Comparison of ENCODE assay signal across 8 cellular contexts in the genomic region with DNA sequence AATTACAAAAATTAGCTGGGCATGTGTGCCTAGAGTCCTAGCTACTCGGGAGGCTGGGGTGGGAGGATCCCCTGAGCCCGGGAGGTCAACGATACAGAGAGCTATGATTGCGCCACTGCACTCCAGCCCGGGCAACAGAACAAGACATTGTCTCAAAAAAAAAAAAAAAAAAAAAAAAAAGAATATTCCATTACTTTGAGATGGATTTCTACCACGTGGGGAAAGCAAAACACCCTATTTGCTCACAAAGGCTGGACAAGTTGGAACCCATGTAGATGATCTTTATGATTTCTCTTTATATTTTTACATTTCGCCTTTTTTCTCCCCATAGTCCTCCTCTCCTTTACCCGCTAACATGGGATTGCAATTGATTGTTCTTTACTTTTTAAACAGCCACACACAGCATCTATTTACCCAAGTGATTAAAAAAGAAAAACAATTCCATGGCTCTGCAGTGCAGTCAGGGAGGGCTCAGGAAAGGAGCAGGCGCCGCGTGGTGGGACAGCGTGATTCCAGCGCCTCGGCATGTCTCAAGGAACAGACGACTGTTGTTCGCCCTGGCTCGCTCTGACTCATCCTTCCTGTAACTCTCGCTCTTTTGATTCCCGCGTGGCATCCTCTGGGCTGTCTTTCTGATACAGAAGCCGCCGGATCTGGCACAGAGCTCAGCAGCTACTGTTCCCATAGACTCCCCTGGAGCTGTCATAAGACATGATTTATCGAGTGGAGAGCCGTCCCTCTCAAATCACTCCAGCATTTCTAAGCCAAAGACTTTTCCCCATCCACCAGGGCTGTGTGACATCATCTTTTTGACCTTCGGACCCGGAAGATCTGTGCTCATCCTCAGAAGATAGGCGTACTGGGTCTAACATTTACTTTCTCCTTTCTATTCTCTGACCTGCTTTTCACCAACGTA.
A peak's percentile ranks its signal among the peaks of the same experiment; 100 is the strongest.
DNase-seq lines count a peak whose midpoint lies in the region; ATAC-seq, FAIRE-seq and TF ChIP-seq lines count a peak whose summit lies in the region.

No MANE protein-coding gene starts in this region.

- H3K4me1 ChIP-seq in osteoblast (ENCODE audit: insufficient read depth, low read length), result peaks cover 26% of the 10 kb centered on the region
- no peaks in the 10 kb centered on the region for H3K4me1 ChIP-seq in effector memory CD4-positive, alpha-beta T cell (ENCODE audit: control insufficient read depth, insufficient read depth, low read length, poor library complexity, severe bottlenecking)
- no peaks in the 10 kb centered on the region for H3K4me1 ChIP-seq in naive thymus-derived CD4-positive, alpha-beta T cell (ENCODE audit: control insufficient read depth in 2 of 2, insufficient read depth in 2 of 2, low read length in 2 of 2)

- DNase-seq in DMS53 treated with DMSO at 0.1 percent for 48 hours (lab: John Stamatoyannopoulos, UW; ENCODE audit: unreplicated experiment) (peak; percentile 89), SK-MEL-5 (ENCODE audit: low read depth, low spot score) (peak; percentile 99), frontal cortex (ENCODE audit: low spot score in 2 of 2) (peak; percentile 26 to 75), osteoblast (ENCODE audit: insufficient read length, low spot score, missing footprints) (peak; percentile 91)
- DNase-seq in effector memory CD4-positive, alpha-beta T cell, result no peak
- no peak for DNase-seq in naive thymus-derived CD4-positive, alpha-beta T cell

- no peak overlapping the region for H3K4me3 Mint-ChIP-seq in naive thymus-derived CD4-positive, alpha-beta T cell

- H3K27ac Mint-ChIP-seq in naive thymus-derived CD4-positive, alpha-beta T cell, result no peak overlapping the region

- POLR2A ChIA-PET in naive thymus-derived CD4-positive, alpha-beta T cell (lab: Charles Lee), result no interaction called here

- H4K20me1 ChIP-seq in osteoblast (ENCODE audit: insufficient read depth, low read length), result no peaks in the 10 kb centered on the region

- peaks cover 0 to 11% (median 0%) of the 10 kb centered on the region in 5 donors for H3K36me3 Mint-ChIP-seq in naive thymus-derived CD4-positive, alpha-beta T cell

- no peak for TF ChIP-seq CTCF in osteoblast (IDR thresholded peaks at IDR 0.05; ENCODE audit: extremely low read depth, low read depth, low read length)

- H3K9me3 ChIP-seq in osteoblast (ENCODE audit: low read depth, low read length), result no peaks in the 10 kb centered on the region
- H3K9me3 ChIP-seq in effector memory CD4-positive, alpha-beta T cell (ENCODE audit: control insufficient read depth, low read length), result no peaks in the 10 kb centered on the region
- no peaks in the 10 kb centered on the region for H3K9me3 ChIP-seq in naive thymus-derived CD4-positive, alpha-beta T cell (ENCODE audit: control insufficient read depth in 2 of 3, low read length in 3 of 3)

- CTCF ChIA-PET in naive thymus-derived CD4-positive, alpha-beta T cell (lab: Charles Lee), result no interaction called here

- ATAC-seq in GM21528 (IDR thresholded peaks at IDR 0.05; ENCODE audit: low FRiP score, unreplicated experiment), result no peak
- ATAC-seq in naive thymus-derived CD4-positive, alpha-beta T cell, result no peak
- ATAC-seq in HG03135 (IDR thresholded peaks at IDR 0.05; ENCODE audit: unreplicated experiment), result no peak

- intact Hi-C loops in naive thymus-derived CD4-positive, alpha-beta T cell (cut with micrococcal nuclease), result no loop called here

- peak overlapping the region; percentile 56 for H3K27ac ChIP-seq in osteoblast (ENCODE audit: low read depth, low read length)
- no peak overlapping the region for H3K27ac ChIP-seq in effector memory CD4-positive, alpha-beta T cell (ENCODE audit: insufficient read depth, low read length, poor library complexity, severe bottlenecking)
- H3K27ac ChIP-seq in naive thymus-derived CD4-positive, alpha-beta T cell (ENCODE audit: low read depth, low read length), result no peak overlapping the region

- H3K36me3 ChIP-seq in osteoblast (ENCODE audit: insufficient read depth, low read length), result no peaks in the 10 kb centered on the region
- H3K36me3 ChIP-seq in effector memory CD4-positive, alpha-beta T cell (ENCODE audit: control insufficient read depth, insufficient read depth, low read length), result no peaks in the 10 kb centered on the region
- H3K36me3 ChIP-seq in naive thymus-derived CD4-positive, alpha-beta T cell (ENCODE audit: control insufficient read depth in 2 of 3, insufficient read depth in 3 of 3, low read length in 3 of 3), result no peaks in the 10 kb centered on the region

- FAIRE-seq in frontal cortex (lab: Jason Lieb, UNC), result no peak

- H3K27me3 Mint-ChIP-seq in naive thymus-derived CD4-positive, alpha-beta T cell, result peaks cover 27 to 49% (median 46%) of the 10 kb centered on the region in 5 donors

- peak overlapping the region; percentile 78 for H3K4me2 ChIP-seq in osteoblast (ENCODE audit: insufficient read depth, low read length)

- peaks cover 0 to 12% (median 0%) of the 10 kb centered on the region in 7 donors for H3K4me1 Mint-ChIP-seq in naive thymus-derived CD4-positive, alpha-beta T cell

- H2AFZ ChIP-seq in osteoblast (ENCODE audit: low read length), result peak overlapping the region; percentile 73

- in situ Hi-C loops in SK-MEL-5 (cut with HindIII; ENCODE audit: low pct_unique_long_range_greater_than_20kb, low sequenced_read_pairs), result no loop called here

- H3K79me2 ChIP-seq in osteoblast (ENCODE audit: insufficient read depth, low read length), result no peaks in the 10 kb centered on the region

- H3K27me3 ChIP-seq in osteoblast (ENCODE audit: insufficient read depth, low read length), result no peaks in the 10 kb centered on the region
- H3K27me3 ChIP-seq in effector memory CD4-positive, alpha-beta T cell (replicated peaks; ENCODE audit: control insufficient read depth, insufficient read depth, low read length, poor library complexity, severe bottlenecking), result no peaks in the 10 kb centered on the region
- H3K27me3 ChIP-seq in naive thymus-derived CD4-positive, alpha-beta T cell (ENCODE audit: control insufficient read depth in 2 of 2, insufficient read depth in 2 of 2, low read length in 2 of 2), result no peaks in the 10 kb centered on the region

- H3K4me3 ChIP-seq in osteoblast (ENCODE audit: insufficient read depth, low read length), result peak overlapping the region; percentile 55
- H3K4me3 ChIP-seq in effector memory CD4-positive, alpha-beta T cell (ENCODE audit: insufficient read depth, low read depth, low read length, poor library complexity, severe bottlenecking), result no peak overlapping the region
- no peak overlapping the region for H3K4me3 ChIP-seq in naive thymus-derived CD4-positive, alpha-beta T cell (ENCODE audit: low read length)

- peaks cover 0 to 8% (median 0%) of the 10 kb centered on the region in 11 donors for H3K9me3 Mint-ChIP-seq in naive thymus-derived CD4-positive, alpha-beta T cell

Comparison
In these comparisons a context has a peak if more than half of its experiments do, and no peak if none do; other contexts are left out.
1. DNase-seq: peak in DMS53 treated with DMSO at 0.1 percent for 48 hours (single experiment), SK-MEL-5 (single experiment), frontal cortex (2 of 2) and osteoblast (single experiment); none in effector memory CD4-positive, alpha-beta T cell (0 of 3) and naive thymus-derived CD4-positive, alpha-beta T cell (0 of 9).